8 cellular contexts compared by ENCODE assay signal in the genomic region with DNA sequence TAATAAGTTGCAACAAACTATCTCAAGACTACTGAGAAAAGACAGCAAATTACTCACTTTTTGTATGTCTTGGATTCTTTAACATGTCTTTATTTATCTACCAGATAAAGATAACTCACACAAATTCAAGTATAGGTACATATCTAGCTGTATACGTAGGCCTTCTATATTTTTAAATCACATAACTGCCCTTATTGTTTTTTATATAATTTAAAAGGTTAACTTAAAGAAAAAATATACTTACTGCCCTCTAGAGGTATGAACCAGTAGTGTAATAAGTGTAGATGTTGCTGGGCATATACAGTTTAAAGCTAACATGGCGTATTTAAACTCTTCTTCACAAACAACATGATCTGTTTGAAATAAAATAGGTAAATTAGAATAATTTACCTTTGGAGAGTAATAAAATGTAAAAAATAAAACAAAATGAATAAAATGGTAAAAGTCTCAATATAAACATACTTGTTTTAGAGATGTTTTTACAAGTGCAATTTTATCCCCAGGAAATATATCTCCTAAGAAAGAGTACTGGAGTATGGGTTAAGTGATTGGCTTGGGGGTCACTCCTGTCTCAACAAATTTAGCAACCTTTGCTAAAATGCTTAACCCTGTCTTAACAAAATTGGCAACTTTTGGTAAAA.
DNase-seq lines count a peak whose midpoint lies in the region; ATAC-seq, FAIRE-seq and TF ChIP-seq lines count a peak whose summit lies in the region.

No MANE protein-coding gene starts in this region.

- H3K4me3 ChIP-seq in BE2C (ENCODE audit: low read depth, low read length) (no peak overlapping the region), fibroblast of lung (replicated peaks in 1 of 4; ENCODE audit: control extremely low read depth in 1 of 4, insufficient read depth in 1 of 4, low read depth in 3 of 4, low read length in 4 of 4) (no peak overlapping the region)

- no peaks in the 10 kb centered on the region for H3K4me1 Mint-ChIP-seq in activated naive CD8-positive, alpha-beta T cell treated with anti-CD3 and anti-CD28 coated beads for 36 hours

- no peak overlapping the region for H3K4me2 ChIP-seq in fibroblast of lung (ENCODE audit: extremely low read depth, insufficient read depth, low read length)

- no peak overlapping the region for H3K9ac ChIP-seq in fibroblast of lung (ENCODE audit: insufficient read depth, low read length)

- H3K79me2 ChIP-seq in fibroblast of lung (ENCODE audit: control insufficient read depth, insufficient read depth, low read length), result no peaks in the 10 kb centered on the region

- H3K36me3 Mint-ChIP-seq in activated naive CD8-positive, alpha-beta T cell treated with anti-CD3 and anti-CD28 coated beads for 36 hours, result no peaks in the 10 kb centered on the region

- no peaks in the 10 kb centered on the region for H3K36me3 ChIP-seq in BE2C
- H3K36me3 ChIP-seq in fibroblast of lung (ENCODE audit: control insufficient read depth, insufficient read depth, low read length), result no peaks in the 10 kb centered on the region

- H3K9me3 ChIP-seq in BE2C (no peaks in the 10 kb centered on the region; the same call in 1 of the 2 replicates), fibroblast of lung (ENCODE audit: control insufficient read depth, insufficient read depth, low read depth, low read length) (no peaks in the 10 kb centered on the region)

- TF ChIP-seq CTCF in BE2C (IDR thresholded peaks at IDR 0.05; ENCODE audit: low read depth, low read length) (peak; percentile 43; the same call in 1 of the 2 replicates), fibroblast of lung (conservative IDR thresholded peaks at IDR 0.05 in 1 of 2, IDR thresholded peaks at IDR 0.05 in 1 of 2; ENCODE audit: low read depth in 1 of 2, low read length in 2 of 2) (peak in 1 of 2 donors; percentile 37)

- no peak for FAIRE-seq in GM12892 (lab: Jason Lieb, UNC)

- H3K27ac ChIP-seq in fibroblast of lung (ENCODE audit: insufficient read depth, low read length), result no peak overlapping the region

- H2AFZ ChIP-seq in fibroblast of lung (ENCODE audit: low read length), result no peak overlapping the region

- no peaks in the 10 kb centered on the region for H3K27me3 Mint-ChIP-seq in activated naive CD8-positive, alpha-beta T cell treated with anti-CD3 and anti-CD28 coated beads for 36 hours

- no peaks in the 10 kb centered on the region for H4K20me1 ChIP-seq in fibroblast of lung (ENCODE audit: control insufficient read depth, extremely low read depth, insufficient read depth, low read length)

- no peak overlapping the region for H3K4me3 Mint-ChIP-seq in activated naive CD8-positive, alpha-beta T cell treated with anti-CD3 and anti-CD28 coated beads for 36 hours

- DNase-seq in BE2C (no peak), OCI-M1 (lab: John Stamatoyannopoulos, UW) (peak; percentile 75), fibroblast of lung (ENCODE audit: low read depth in 2 of 2) (peak; percentile 16 to 60), Ammon's horn (ENCODE audit: low spot score) (no peak), GM12892 (ENCODE audit: insufficient read length) (no peak)
- no peak for DNase-seq in activated naive CD8-positive, alpha-beta T cell treated with anti-CD3 and anti-CD28 coated beads for 36 hours

- no peak for TF ChIP-seq POLR2A in GM12892 (IDR thresholded peaks at IDR 0.05; ENCODE audit: low read depth, low read length)

- no peak overlapping the region for H3K27ac Mint-ChIP-seq in activated naive CD8-positive, alpha-beta T cell treated with anti-CD3 and anti-CD28 coated beads for 36 hours

- ATAC-seq in GM18511 (IDR thresholded peaks at IDR 0.05; ENCODE audit: unreplicated experiment) (peak; percentile 84), HG03060 (IDR thresholded peaks at IDR 0.05; ENCODE audit: low read depth, unreplicated experiment) (peak; percentile 65)

- H3K4me1 ChIP-seq in BE2C (peaks cover 3% of the 10 kb centered on the region; the same call in 1 of the 2 replicates), fibroblast of lung (ENCODE audit: control insufficient read depth, extremely low read depth, insufficient read depth, low read length) (no peaks in the 10 kb centered on the region)

- H3K9me3 Mint-ChIP-seq in activated naive CD8-positive, alpha-beta T cell treated with anti-CD3 and anti-CD28 coated beads for 36 hours, result no peaks in the 10 kb centered on the region

- H3K27me3 ChIP-seq in BE2C (no peaks in the 10 kb centered on the region), fibroblast of lung (ENCODE audit: control insufficient read depth, insufficient read depth, low read length) (no peaks in the 10 kb centered on the region)

Comparison
In these comparisons a context has a peak if more than half of its experiments do, and no peak if none do; other contexts are left out.
1. DNase-seq: peak in OCI-M1 (single experiment) and fibroblast of lung (2 of 2); none in BE2C (single experiment), activated naive CD8-positive, alpha-beta T cell treated with anti-CD3 and anti-CD28 coated beads for 36 hours (single experiment), Ammon's horn (single experiment) and GM12892 (single experiment).